ENCODE assay signal across 19 cellular contexts in the genomic region with DNA sequence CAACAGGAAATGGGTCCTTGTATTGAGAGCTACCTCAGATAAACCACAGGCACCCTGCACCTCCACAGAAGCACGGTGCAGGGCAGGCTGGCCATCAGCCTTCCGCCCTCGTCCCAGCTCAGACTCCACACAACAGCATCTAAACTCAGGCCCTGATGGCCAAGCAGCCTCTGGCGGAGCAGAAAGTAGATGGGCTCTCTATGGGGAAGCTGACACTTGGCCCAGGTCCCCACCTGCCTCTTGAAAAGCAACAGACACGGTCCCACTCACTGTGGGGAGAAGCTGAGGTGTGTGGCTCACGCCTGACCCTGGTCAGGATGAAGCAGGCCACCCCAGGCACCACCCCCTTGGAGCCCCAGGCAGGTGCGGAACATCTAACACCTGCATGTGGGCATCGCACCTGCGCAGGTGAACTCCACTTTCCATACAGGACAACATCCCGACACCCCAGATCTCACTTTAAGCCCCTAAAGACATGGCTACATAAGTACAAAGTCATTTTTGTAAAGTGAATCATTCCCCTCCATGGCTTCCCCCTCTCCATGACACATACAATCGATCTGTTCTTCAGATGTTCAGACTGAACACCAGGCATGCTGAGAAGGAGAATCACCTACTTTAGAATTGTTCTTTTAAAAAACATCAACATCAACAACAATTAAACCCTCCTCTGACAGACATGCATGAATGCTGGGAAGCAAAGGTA.
DNase-seq lines count a peak whose midpoint lies in the region; ATAC-seq and TF ChIP-seq lines count a peak whose summit lies in the region.
"Had no signal": no experiment of that assay in that cellular context is flagged by ENCODE, and none has a peak within 500 bp of the region (broad histone marks: within the 10 kb centered on the region; RNA-seq: fewer than 3 reads in every experiment).

No MANE protein-coding gene starts in this region.

- no peak for ATAC-seq in Right ventricle myocardium inferior
- no peak for ATAC-seq in GM19023 (IDR thresholded peaks at IDR 0.05; ENCODE audit: unreplicated experiment)
- ATAC-seq: GM12878, Panc1 had no signal

- no peak overlapping the region for H2BK5ac ChIP-seq in mesendoderm (ENCODE audit: low read length)

- H3K9ac ChIP-seq in mesendoderm (ENCODE audit: low read length) = no peak overlapping the region

- no peak overlapping the region for H4K5ac ChIP-seq in mesendoderm (ENCODE audit: low read length)

- no peak overlapping the region for H3K56ac ChIP-seq in mesendoderm (ENCODE audit: low read length)

- no peak overlapping the region for H2BK120ac ChIP-seq in mesendoderm (ENCODE audit: low read depth, low read length)

- no peaks in the 10 kb centered on the region for H3K79me1 ChIP-seq in mesendoderm (ENCODE audit: low read length)

- no peaks in the 10 kb centered on the region for H3K4me1 ChIP-seq in right atrium auricular region
- no peaks in the 10 kb centered on the region for H3K4me1 ChIP-seq in mesendoderm (ENCODE audit: control insufficient read depth, low read depth, low read length)
- H3K4me1 ChIP-seq: SJCRH30 had no signal

- WGBS in mesendoderm (ENCODE audit: extremely low coverage, insufficient coverage, low lambda C conversion rate) = no CpG with 5 or more reads among the region's 11 CpGs

- no peak overlapping the region for H3K4me2 ChIP-seq in mesendoderm (ENCODE audit: low read length)

- H4K8ac ChIP-seq in mesendoderm (ENCODE audit: low read depth, low read length) = no peak overlapping the region

- H2AK5ac ChIP-seq in mesendoderm (ENCODE audit: low read length) = no peak overlapping the region

- H3K4me3 ChIP-seq in right atrium auricular region (no peak overlapping the region), mesendoderm (ENCODE audit: low read length) (no peak overlapping the region)
- H3K4me3 ChIP-seq: GM12878, SJCRH30 had no signal

- TF ChIP-seq CTCF in right atrium auricular region (IDR thresholded peaks at IDR 0.05) = no peak

- H3K27ac ChIP-seq in right atrium auricular region (no peak overlapping the region), mesendoderm (ENCODE audit: low read depth, low read length) (no peak overlapping the region)
- H3K27ac ChIP-seq: HL-60, SJCRH30 had no signal

- H3K27me3 ChIP-seq in right atrium auricular region (no peaks in the 10 kb centered on the region), mesendoderm (ENCODE audit: insufficient read depth, low read length, poor library complexity) (no peaks in the 10 kb centered on the region)
- H3K27me3 ChIP-seq: SJCRH30 had no signal

- intact Hi-C loops in Right ventricle myocardium inferior (cut with DNase I) = no loop called here

- no peaks in the 10 kb centered on the region for H3K79me2 ChIP-seq in mesendoderm (ENCODE audit: control insufficient read depth, insufficient read depth, low read length)

- H3K36me3 ChIP-seq in right atrium auricular region = no peaks in the 10 kb centered on the region
- H3K36me3 ChIP-seq in mesendoderm (ENCODE audit: control insufficient read depth, insufficient read depth, low read length) = no peaks in the 10 kb centered on the region
- H3K36me3 ChIP-seq: SJCRH30 had no signal

- H2BK15ac ChIP-seq in mesendoderm (replicated peaks; ENCODE audit: low read depth) = no peak overlapping the region

- DNase-seq in Right ventricle myocardium inferior (ENCODE audit: missing footprints) (peak; percentile 30), right atrium auricular region (ENCODE audit: low spot score) (no peak), NCI-H510A (lab: John Stamatoyannopoulos, UW) (peak; percentile 47), kidney tubule cell (ENCODE audit: low spot score) (peak; percentile 19), mesendoderm (no peak)
- no peak for DNase-seq in activated CD8-positive, alpha-beta memory T cell treated with anti-CD3 and anti-CD28 coated beads, Interleukin-2, amount 50 U/mL, for 4 hours
- DNase-seq: DMS79; KBM-7; NCI-H1092 treated with DMSO at 0.1 percent for 48 hours; NCI-H1436 treated with DMSO at 0.1 percent for 48 hours; NCI-H2081; NCI-H774; NK-92 treated with Interleukin-12 subunit alpha and Interleukin-12 subunit beta, amount 100 ng/mL, for 24 hours; SJCRH30; T-helper 1 cell had no signal

- no peaks in the 10 kb centered on the region for H3K9me3 ChIP-seq in right atrium auricular region
- H3K9me3 ChIP-seq: SJCRH30 had no signal

- no peak overlapping the region for H3K4ac ChIP-seq in mesendoderm (ENCODE audit: low read depth, low read length)

- H3K23ac ChIP-seq in mesendoderm (ENCODE audit: low read length) = no peak overlapping the region

- no peak overlapping the region for H3K18ac ChIP-seq in mesendoderm (ENCODE audit: low read length)

Comparison
In these comparisons a context has a peak if more than half of its experiments do, and no peak if none do; other contexts are left out.
1. DNase-seq: peak in Right ventricle myocardium inferior (single experiment), NCI-H510A (single experiment) and kidney tubule cell (single experiment); none in right atrium auricular region (single experiment), mesendoderm (single experiment) and activated CD8-positive, alpha-beta memory T cell treated with anti-CD3 and anti-CD28 coated beads, Interleukin-2, amount 50 U/mL, for 4 hours (single experiment).